In the genomic region with DNA sequence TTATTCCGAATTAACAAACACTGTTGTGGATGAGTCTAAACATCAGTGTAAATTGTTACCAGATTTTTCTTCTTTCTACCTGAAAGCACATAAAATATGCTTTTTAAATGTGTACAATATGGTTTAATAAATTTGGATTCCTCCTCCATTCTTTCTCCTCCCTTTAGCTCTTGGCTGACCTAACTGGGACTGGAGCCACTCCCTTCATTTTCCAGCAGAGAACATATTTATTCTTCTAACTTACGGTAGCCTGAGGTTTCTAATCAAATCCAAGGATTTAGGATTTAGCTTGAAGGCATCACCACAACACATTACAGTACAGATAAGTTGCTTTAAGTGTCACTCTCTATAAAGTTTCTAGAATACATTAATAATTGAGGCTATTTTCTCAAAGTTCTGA, we compare ENCODE assay signal across 24 cellular contexts.
DNase-seq lines count a peak whose midpoint lies in the region; ATAC-seq and TF ChIP-seq lines count a peak whose summit lies in the region.
"Had no signal": no experiment of that assay in that cellular context is flagged by ENCODE, and none has a peak within 500 bp of the region (broad histone marks: within the 10 kb centered on the region; RNA-seq: fewer than 3 reads in every experiment).

No MANE protein-coding gene starts in this region.

- H3K4me1 Mint-ChIP-seq in nephron = peaks cover 39% of the 10 kb centered on the region

- H3K27me3 ChIP-seq in Panc1 (ENCODE audit: control insufficient read depth, insufficient read depth, low read length) (no peaks in the 10 kb centered on the region), left ventricle myocardium inferior (ENCODE audit: low read depth) (no peaks in the 10 kb centered on the region)
- H3K27me3 ChIP-seq: BLaER1 treated with 17β-estradiol and CSF1 and Interleukin-3, amounts not matched to agents 10 nM and 100 nM; SJSA1 had no signal

- peaks cover 4% of the 10 kb centered on the region for H3K36me3 Mint-ChIP-seq in nephron (ENCODE audit: low read depth)

- H3K36me3 ChIP-seq in Panc1 (ENCODE audit: control insufficient read depth, insufficient read depth, low read length) (no peaks in the 10 kb centered on the region), left ventricle myocardium inferior (no peaks in the 10 kb centered on the region)
- H3K36me3 ChIP-seq: BLaER1 treated with 17β-estradiol and CSF1 and Interleukin-3, amounts not matched to agents 10 nM and 100 nM; SJSA1 had no signal

- CTCF ChIA-PET in Panc1 (lab: Charles Lee) = no interaction called here

- 0 out of 2 replicates have a peak, but pooled peaks cover 3% of the 10 kb centered on the region for H3K9me3 ChIP-seq in Panc1 (ENCODE audit: control insufficient read depth, insufficient read depth, low read depth, low read length)
- H3K9me3 ChIP-seq in left ventricle myocardium inferior (replicated peaks) = peaks cover 14% of the 10 kb centered on the region
- H3K9me3 ChIP-seq: BLaER1 treated with 17β-estradiol and CSF1 and Interleukin-3, amounts not matched to agents 10 nM and 100 nM had no signal

- H3K27ac ChIP-seq in Panc1 (ENCODE audit: low read length) (peak overlapping the region; percentile 37; the same call in 1 of the 2 replicates), left ventricle myocardium inferior (replicated peaks) (no peak overlapping the region)
- H3K27ac ChIP-seq: BLaER1 treated with 17β-estradiol and CSF1 and Interleukin-3, amounts not matched to agents 10 nM and 100 nM; PC-9; SJSA1 had no signal

- in situ Hi-C loops in Panc1 (cut with HindIII; ENCODE audit: low pct_unique_long_range_greater_than_20kb, low sequenced_read_pairs) = no loop called here
- in situ Hi-C loops in KBM-7 (cut with MboI; ENCODE audit: low pct_unique_long_range_greater_than_20kb, low sequenced_read_pairs) = no loop called here

- ATAC-seq in Panc1 = no peak
- no peak for ATAC-seq in GM21825 (IDR thresholded peaks at IDR 0.05; ENCODE audit: unreplicated experiment)
- ATAC-seq: K562 had no signal

- no peak for DNase-seq in Panc1 (ENCODE audit: low read depth, low spot score)
- peak; percentile 2 for DNase-seq in fibroblast of pulmonary artery (ENCODE audit: low read depth)
- no peak for DNase-seq in KBM-7
- DNase-seq in activated CD4-positive, CD25-positive, alpha-beta regulatory T cell treated with anti-CD3 and anti-CD28 coated beads, Interleukin-2, amount 50 U/mL, for 72 hours = no peak
- DNase-seq in left ventricle myocardium inferior = no peak
- DNase-seq: AML-193; CD4-positive, alpha-beta T cell; COR-L47; DMS53; HCEC 1CT; MV-4-11; NCI-H1105 treated with DMSO at 0.1 percent for 48 hours; NCI-H146; NCI-H1930; NCI-H446 treated with DMSO at 0.1 percent for 48 hours; NCI-H526; PC-9; Right ventricle myocardium superior; RPMI8226 had no signal

- peaks cover 5% of the 10 kb centered on the region for H3K9me3 Mint-ChIP-seq in nephron

- H3K4me1 ChIP-seq in Panc1 (ENCODE audit: control insufficient read depth, insufficient read depth, low read length) = no peaks in the 10 kb centered on the region
- no peaks in the 10 kb centered on the region for H3K4me1 ChIP-seq in left ventricle myocardium inferior
- H3K4me1 ChIP-seq: BLaER1 treated with 17β-estradiol and CSF1 and Interleukin-3, amounts not matched to agents 10 nM and 100 nM had no signal

- H3K27ac Mint-ChIP-seq in nephron = peak overlapping the region; percentile 51 to 71 (median 63)
- H3K27ac Mint-ChIP-seq: CD4-positive, alpha-beta T cell had no signal

- POLR2A ChIA-PET in Panc1 (lab: Charles Lee) = no interaction called here

- peaks cover 3% of the 10 kb centered on the region for H3K27me3 Mint-ChIP-seq in nephron (ENCODE audit: low read depth)
- H3K27me3 Mint-ChIP-seq: CD4-positive, alpha-beta T cell had no signal

- TF ChIP-seq CTCF in Panc1 (IDR thresholded peaks at IDR 0.05) (no peak), fibroblast of pulmonary artery (IDR thresholded peaks at IDR 0.05; ENCODE audit: low read length, missing control alignments) (no peak), nephron (IDR thresholded peaks at IDR 0.05; ENCODE audit: unreplicated experiment in 3 of 3) (no peak), left ventricle myocardium inferior (IDR thresholded peaks at IDR 0.05; ENCODE audit: borderline replicate concordance) (no peak)

- no TSS peak for BruUV-seq in Panc1 (replicated peaks; lab: Mats Ljungman, UMichigan)

- H3K4me3 Mint-ChIP-seq in nephron = peak overlapping the region in 1 of 3 experiments; percentile 6
- H3K4me3 Mint-ChIP-seq: CD4-positive, alpha-beta T cell had no signal

- H3K4me3 ChIP-seq in Panc1 (ENCODE audit: low read depth in 2 of 2, low read length in 2 of 2) (no peak overlapping the region), fibroblast of pulmonary artery (replicated peaks; ENCODE audit: low read depth, low read length) (no peak overlapping the region), left ventricle myocardium inferior (no peak overlapping the region)
- H3K4me3 ChIP-seq: BLaER1 treated with 17β-estradiol and CSF1 and Interleukin-3, amounts not matched to agents 10 nM and 100 nM; K562; PC-9; SJSA1 had no signal

- intact Hi-C loops in Panc1 (cut with micrococcal nuclease; ENCODE audit: unreplicated experiment) = no loop called here
- intact Hi-C loops in left ventricle myocardium inferior (cut with micrococcal nuclease) = no loop called here
